22 cellular contexts compared by ENCODE assay signal in the genomic region with DNA sequence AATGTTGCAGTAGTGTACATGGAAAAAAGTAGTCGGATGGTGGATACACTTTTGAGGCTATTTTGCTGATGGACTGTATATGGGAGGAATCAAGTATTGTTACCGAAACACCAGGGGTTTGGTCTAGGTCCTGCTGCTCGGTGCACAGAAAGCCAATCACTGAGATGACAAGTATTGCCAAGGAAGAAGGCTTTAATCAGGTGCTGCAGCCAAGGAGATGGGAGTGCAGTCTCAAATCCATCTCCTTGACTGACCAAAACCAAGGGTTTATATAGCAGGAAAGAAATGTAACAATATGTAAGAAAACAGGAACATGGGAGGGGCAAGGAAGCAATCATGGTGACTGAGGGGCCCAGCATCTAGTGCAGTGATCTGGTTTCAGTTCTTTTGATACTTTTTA.
"Had no signal": no experiment of that assay in that cellular context is flagged by ENCODE, and none has a peak within 500 bp of the region (broad histone marks: within the 10 kb centered on the region; RNA-seq: fewer than 3 reads in every experiment).

No MANE protein-coding gene starts in this region.

- H3K36me3 ChIP-seq: heart right ventricle, left ventricle myocardium inferior, ovary, sigmoid colon, spleen, suprapubic skin, transverse colon, upper lobe of right lung had no signal

- H3K4me3 Mint-ChIP-seq: natural killer cell treated with Interleukin-12 subunit alpha and Interleukin-12 subunit beta and Interleukin-15 and Interleukin-18, amount 100 ng/mL, for 72 hours; stimulated activated effector memory CD8-positive, alpha-beta T cell treated with anti-CD3 and anti-CD28 coated beads, Interleukin-12 subunit alpha, Interleukin-12 subunit beta, amount 100 ng/mL, for 72 hours; stimulated activated naive CD8-positive, alpha-beta T cell treated with anti-CD3 and anti-CD28 coated beads, Interleukin-15, Interleukin-2, amounts not matched to agents 100 ng/mL and 50 ng/mL, for 24 hours had no signal

- H3K9me3 ChIP-seq: mucosa of descending colon, ovary, sigmoid colon, suprapubic skin, transverse colon, upper lobe of right lung had no signal

- H3K27me3 ChIP-seq: hepatocyte, ovary, sigmoid colon, suprapubic skin, transverse colon, upper lobe of right lung had no signal

- H3K4me3 ChIP-seq: heart right ventricle, hepatocyte, left ventricle myocardium inferior, lung, mucosa of descending colon, ovary, sigmoid colon, spleen, suprapubic skin, transverse colon, upper lobe of right lung had no signal

- H3K4me2 ChIP-seq: hepatocyte had no signal

- H3K9me3 Mint-ChIP-seq: natural killer cell treated with Interleukin-12 subunit alpha and Interleukin-12 subunit beta and Interleukin-15 and Interleukin-18, amount 100 ng/mL, for 72 hours; stimulated activated effector memory CD8-positive, alpha-beta T cell treated with anti-CD3 and anti-CD28 coated beads, Interleukin-12 subunit alpha, Interleukin-12 subunit beta, amount 100 ng/mL, for 72 hours had no signal

- DNase-seq: heart right ventricle; islet precursor cell; left ventricle myocardium inferior; midbrain; mucosa of descending colon; naive thymus-derived CD4-positive, alpha-beta T cell; ovary; right cardiac atrium; sigmoid colon; small intestine; spleen; stimulated activated CD4-positive, alpha-beta T cell treated with anti-CD3 and anti-CD28 coated beads, Interleukin-4, amount 100 ng/mL, for 24 hours; stimulated activated naive CD4-positive, alpha-beta T cell; transverse colon; upper lobe of right lung had no signal

- ATAC-seq: heart right ventricle; mucosa of descending colon; naive thymus-derived CD4-positive, alpha-beta T cell; natural killer cell treated with Interleukin-12 subunit alpha and Interleukin-12 subunit beta and Interleukin-15 and Interleukin-18, amount 100 ng/mL, for 72 hours; right cardiac atrium; stimulated activated effector memory CD8-positive, alpha-beta T cell treated with anti-CD3 and anti-CD28 coated beads, Interleukin-12 subunit alpha, Interleukin-12 subunit beta, amount 100 ng/mL, for 72 hours; upper lobe of right lung had no signal

- H2AFZ ChIP-seq: hepatocyte had no signal

- H3K27me3 Mint-ChIP-seq: progenitor cell of endocrine pancreas had no signal

- H3K36me3 Mint-ChIP-seq: natural killer cell treated with Interleukin-12 subunit alpha and Interleukin-12 subunit beta and Interleukin-15 and Interleukin-18, amount 100 ng/mL, for 72 hours; stimulated activated effector memory CD8-positive, alpha-beta T cell treated with anti-CD3 and anti-CD28 coated beads, Interleukin-12 subunit alpha, Interleukin-12 subunit beta, amount 100 ng/mL, for 72 hours had no signal

- H3K27ac ChIP-seq: heart right ventricle, hepatocyte, left ventricle myocardium inferior, ovary, sigmoid colon, spleen, suprapubic skin, transverse colon, upper lobe of right lung had no signal

- H3K27ac Mint-ChIP-seq: natural killer cell treated with Interleukin-12 subunit alpha and Interleukin-12 subunit beta and Interleukin-15 and Interleukin-18, amount 100 ng/mL, for 72 hours; progenitor cell of endocrine pancreas; stimulated activated effector memory CD8-positive, alpha-beta T cell treated with anti-CD3 and anti-CD28 coated beads, Interleukin-12 subunit alpha, Interleukin-12 subunit beta, amount 100 ng/mL, for 72 hours; stimulated activated naive CD8-positive, alpha-beta T cell treated with anti-CD3 and anti-CD28 coated beads, Interleukin-15, Interleukin-2, amounts not matched to agents 100 ng/mL and 50 ng/mL, for 24 hours had no signal
